13 cellular contexts compared by ENCODE assay signal in the genomic region with DNA sequence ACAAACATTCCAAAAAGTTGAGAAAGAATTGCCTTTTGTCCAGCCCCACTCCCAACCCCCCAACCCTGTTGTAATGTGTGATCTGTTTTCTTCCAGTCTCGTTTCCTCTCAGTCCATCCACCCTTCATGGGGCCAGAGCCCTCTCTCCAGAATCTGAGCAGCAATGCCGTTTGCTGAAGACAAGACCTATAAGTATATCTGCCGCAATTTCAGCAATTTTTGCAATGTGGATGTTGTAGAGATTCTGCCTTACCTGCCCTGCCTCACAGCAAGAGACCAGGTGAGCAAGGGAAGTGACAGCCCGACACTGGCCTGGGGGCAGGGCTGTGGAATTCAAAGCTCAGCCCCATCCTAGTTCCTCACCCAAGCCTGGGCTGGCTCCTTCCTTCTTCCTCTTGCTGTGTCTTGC. TPM values are rescaled to one million over a fixed set of nuclear protein-coding genes. Genes with fewer than 3 reads are reported as not detected.
A peak's percentile ranks its signal among the peaks of the same experiment; 100 is the strongest.
DNase-seq lines count a peak whose midpoint lies in the region; ATAC-seq, FAIRE-seq and TF ChIP-seq lines count a peak whose summit lies in the region.
"Had no signal": no experiment of that assay in that cellular context is flagged by ENCODE, and none has a peak within 500 bp of the region (broad histone marks: within the 10 kb centered on the region; RNA-seq: fewer than 3 reads in every experiment).

No MANE protein-coding gene starts in this region.

- CTCF ChIA-PET in Panc1 (lab: Charles Lee) = interaction anchor here (0.6 to 1.3 kb wide), 7 partner anchors 12 to 76 kb away, joined by 3 to 9 read pairs (median 7); a partner anchor contains a TSS

- peaks cover 17% of the 10 kb centered on the region for H3K36me3 Mint-ChIP-seq in activated naive CD8-positive, alpha-beta T cell treated with anti-CD3 and anti-CD28 coated beads, Interleukin-2, amount 10 ng/mL, durations not matched to agents 7 days and 5 days
- H3K36me3 Mint-ChIP-seq in activated naive CD8-positive, alpha-beta T cell treated with anti-CD3 and anti-CD28 coated beads for 36 hours = peaks cover 11% of the 10 kb centered on the region
- H3K36me3 Mint-ChIP-seq in stimulated activated effector memory CD8-positive, alpha-beta T cell treated with anti-CD3 and anti-CD28 coated beads, Interleukin-12 subunit alpha, Interleukin-12 subunit beta, amount 100 ng/mL, for 72 hours = peaks cover 72% of the 10 kb centered on the region

- H3K4me1 ChIP-seq in Panc1 (ENCODE audit: control insufficient read depth, insufficient read depth, low read length) = no peaks in the 10 kb centered on the region; the same call in 1 of the 2 replicates
- H3K4me1 ChIP-seq: testis had no signal

- DNase-seq in activated naive CD8-positive, alpha-beta T cell treated with anti-CD3 and anti-CD28 coated beads, Interleukin-2, amount 10 ng/mL, durations not matched to agents 7 days and 5 days = no peak
- DNase-seq in activated naive CD8-positive, alpha-beta T cell treated with anti-CD3 and anti-CD28 coated beads for 36 hours = no peak
- DNase-seq in Panc1 (ENCODE audit: low read depth, low spot score) = no peak
- no peak for DNase-seq in stimulated activated effector memory CD8-positive, alpha-beta T cell treated with anti-CD3 and anti-CD28 coated beads, Interleukin-12 subunit alpha, Interleukin-12 subunit beta, amount 100 ng/mL, for 72 hours (ENCODE audit: low spot score in 2 of 2)
- DNase-seq in GM19239 (ENCODE audit: insufficient read length, low spot score) = no peak
- no peak for DNase-seq in middle frontal gyrus (ENCODE audit: extremely low spot score, low spot score)
- no peak for DNase-seq in mucosa of gallbladder (ENCODE audit: low spot score)
- DNase-seq: activated gamma-delta T cell had no signal

- H3K27ac Mint-ChIP-seq in activated naive CD8-positive, alpha-beta T cell treated with anti-CD3 and anti-CD28 coated beads, Interleukin-2, amount 10 ng/mL, durations not matched to agents 7 days and 5 days = peak overlapping the region; percentile 3
- H3K27ac Mint-ChIP-seq in activated naive CD8-positive, alpha-beta T cell treated with anti-CD3 and anti-CD28 coated beads for 36 hours = no peak overlapping the region
- no peak overlapping the region for H3K27ac Mint-ChIP-seq in stimulated activated effector memory CD8-positive, alpha-beta T cell treated with anti-CD3 and anti-CD28 coated beads, Interleukin-12 subunit alpha, Interleukin-12 subunit beta, amount 100 ng/mL, for 72 hours

- no peaks in the 10 kb centered on the region for H3K27me3 ChIP-seq in Panc1 (ENCODE audit: control insufficient read depth, insufficient read depth, low read length)
- H3K27me3 ChIP-seq: body of pancreas, MG63, testis had no signal

- no peak overlapping the region for H3K27ac ChIP-seq in Panc1 (ENCODE audit: low read length)
- H3K27ac ChIP-seq: testis had no signal

- no peaks in the 10 kb centered on the region for H3K27me3 Mint-ChIP-seq in activated naive CD8-positive, alpha-beta T cell treated with anti-CD3 and anti-CD28 coated beads, Interleukin-2, amount 10 ng/mL, durations not matched to agents 7 days and 5 days
- H3K27me3 Mint-ChIP-seq in activated naive CD8-positive, alpha-beta T cell treated with anti-CD3 and anti-CD28 coated beads for 36 hours = no peaks in the 10 kb centered on the region
- H3K27me3 Mint-ChIP-seq: naive thymus-derived CD8-positive, alpha-beta T cell had no signal

- intact Hi-C loops in Panc1 (cut with micrococcal nuclease; ENCODE audit: unreplicated experiment) = no loop called here

- TF ChIP-seq CTCF in Panc1 (IDR thresholded peaks at IDR 0.05) = no peak

- peaks cover 8% of the 10 kb centered on the region for H3K4me1 Mint-ChIP-seq in activated naive CD8-positive, alpha-beta T cell treated with anti-CD3 and anti-CD28 coated beads, Interleukin-2, amount 10 ng/mL, durations not matched to agents 7 days and 5 days
- peaks cover 4% of the 10 kb centered on the region for H3K4me1 Mint-ChIP-seq in activated naive CD8-positive, alpha-beta T cell treated with anti-CD3 and anti-CD28 coated beads for 36 hours
- peaks cover 19% of the 10 kb centered on the region for H3K4me1 Mint-ChIP-seq in stimulated activated effector memory CD8-positive, alpha-beta T cell treated with anti-CD3 and anti-CD28 coated beads, Interleukin-12 subunit alpha, Interleukin-12 subunit beta, amount 100 ng/mL, for 72 hours

- H3K9me3 ChIP-seq in Panc1 (ENCODE audit: control insufficient read depth, insufficient read depth, low read depth, low read length) = no peaks in the 10 kb centered on the region
- H3K9me3 ChIP-seq: body of pancreas, MG63, testis had no signal

- ATAC-seq in activated naive CD8-positive, alpha-beta T cell treated with anti-CD3 and anti-CD28 coated beads, Interleukin-2, amount 10 ng/mL, durations not matched to agents 7 days and 5 days (ENCODE audit: low read depth) = no peak
- ATAC-seq in Panc1 (peak; percentile 69), esophagus mucosa (peak; percentile 85)
- ATAC-seq in stimulated activated effector memory CD8-positive, alpha-beta T cell treated with anti-CD3 and anti-CD28 coated beads, Interleukin-12 subunit alpha, Interleukin-12 subunit beta, amount 100 ng/mL, for 72 hours = peak; percentile 16

- H3K4me3 ChIP-seq in Panc1 (ENCODE audit: low read depth in 2 of 2, low read length in 2 of 2) = no peak overlapping the region
- H3K4me3 ChIP-seq: body of pancreas, MG63, testis had no signal

- in situ Hi-C loops in Panc1 (cut with HindIII; ENCODE audit: low pct_unique_long_range_greater_than_20kb, low sequenced_read_pairs) = no loop called here

- no peaks in the 10 kb centered on the region for H3K36me3 ChIP-seq in Panc1 (ENCODE audit: control insufficient read depth, insufficient read depth, low read length)

- no peak overlapping the region for H3K4me3 Mint-ChIP-seq in activated naive CD8-positive, alpha-beta T cell treated with anti-CD3 and anti-CD28 coated beads, Interleukin-2, amount 10 ng/mL, durations not matched to agents 7 days and 5 days
- H3K4me3 Mint-ChIP-seq in activated naive CD8-positive, alpha-beta T cell treated with anti-CD3 and anti-CD28 coated beads for 36 hours = no peak overlapping the region
- H3K4me3 Mint-ChIP-seq in stimulated activated effector memory CD8-positive, alpha-beta T cell treated with anti-CD3 and anti-CD28 coated beads, Interleukin-12 subunit alpha, Interleukin-12 subunit beta, amount 100 ng/mL, for 72 hours = no peak overlapping the region
- H3K4me3 Mint-ChIP-seq: naive thymus-derived CD8-positive, alpha-beta T cell had no signal

- POLR2A ChIA-PET in activated naive CD8-positive, alpha-beta T cell treated with anti-CD3 and anti-CD28 coated beads, Interleukin-2, amount 10 ng/mL, durations not matched to agents 7 days and 5 days (lab: Charles Lee) = interaction anchor here (0.9 to 1.5 kb wide), 3 partner anchors 34 to 104 kb away, joined by 3 to 8 read pairs (median 5); a partner anchor contains a TSS
- POLR2A ChIA-PET in Panc1 (lab: Charles Lee) = interaction anchor here (0.7 kb wide), 1 partner anchor 17 kb away, joined by 6 read pairs; no protein-coding TSS in a partner anchor

- no TSS peak for BruUV-seq in Panc1 (replicated peaks; lab: Mats Ljungman, UMichigan)

- H3K9me3 Mint-ChIP-seq in activated naive CD8-positive, alpha-beta T cell treated with anti-CD3 and anti-CD28 coated beads, Interleukin-2, amount 10 ng/mL, durations not matched to agents 7 days and 5 days = no peaks in the 10 kb centered on the region
- no peaks in the 10 kb centered on the region for H3K9me3 Mint-ChIP-seq in activated naive CD8-positive, alpha-beta T cell treated with anti-CD3 and anti-CD28 coated beads for 36 hours
- no peaks in the 10 kb centered on the region for H3K9me3 Mint-ChIP-seq in stimulated activated effector memory CD8-positive, alpha-beta T cell treated with anti-CD3 and anti-CD28 coated beads, Interleukin-12 subunit alpha, Interleukin-12 subunit beta, amount 100 ng/mL, for 72 hours
- H3K9me3 Mint-ChIP-seq: naive thymus-derived CD8-positive, alpha-beta T cell had no signal

- FAIRE-seq in GM19239 (lab: Jason Lieb, UNC) = no peak

RNA-seq across cellular contexts. Expression of a gene that starts 7.8 kb away (rescaled TPM):
- total RNA-seq in activated naive CD8-positive, alpha-beta T cell treated with anti-CD3 and anti-CD28 coated beads, Interleukin-2, amount 10 ng/mL, durations not matched to agents 7 days and 5 days = 10 to 100 TPM; 36.3 to 36.8 TPM
- 10 to 100 TPM; 21.2 to 21.6 TPM for total RNA-seq in activated naive CD8-positive, alpha-beta T cell treated with anti-CD3 and anti-CD28 coated beads for 36 hours
- total RNA-seq in Panc1 (2021; ENCODE audit: unreplicated experiment) (32.3 TPM), esophagus mucosa (18.8 TPM), mucosa of gallbladder (44.9 TPM)
- polyA plus RNA-seq in Panc1 (2012; ENCODE audit: insufficient read length) = 17.9 TPM

RNA-seq across cellular contexts. Expression of a gene that starts 34.1 kb away (rescaled TPM):
- total RNA-seq in activated naive CD8-positive, alpha-beta T cell treated with anti-CD3 and anti-CD28 coated beads, Interleukin-2, amount 10 ng/mL, durations not matched to agents 7 days and 5 days = 10 to 100 TPM; 11.1 to 12.5 TPM
- 10 to 100 TPM; 11.1 to 11.7 TPM for total RNA-seq in activated naive CD8-positive, alpha-beta T cell treated with anti-CD3 and anti-CD28 coated beads for 36 hours
- total RNA-seq in Panc1 (2021; ENCODE audit: unreplicated experiment) (23.1 TPM), esophagus mucosa (10.7 TPM), mucosa of gallbladder (16.2 TPM)
- polyA plus RNA-seq in Panc1 (2012; ENCODE audit: insufficient read length) = 28.9 TPM

RNA-seq across cellular contexts. Expression of a gene that starts 34.7 kb away (rescaled TPM):
- total RNA-seq in activated naive CD8-positive, alpha-beta T cell treated with anti-CD3 and anti-CD28 coated beads, Interleukin-2, amount 10 ng/mL, durations not matched to agents 7 days and 5 days = 10 to 100 TPM; 76.6 to 80.1 TPM
- total RNA-seq in activated naive CD8-positive, alpha-beta T cell treated with anti-CD3 and anti-CD28 coated beads for 36 hours = 10 to 100 TPM; 50.0 to 50.7 TPM
- total RNA-seq in Panc1 (2021; ENCODE audit: unreplicated experiment) (40.9 TPM), esophagus mucosa (26.2 TPM), mucosa of gallbladder (32.5 TPM)
- 25.0 TPM for polyA plus RNA-seq in Panc1 (2012; ENCODE audit: insufficient read length)

RNA-seq across cellular contexts. Expression of a gene that starts 58.4 kb away (rescaled TPM):
- 100 to 1,000 TPM; 263 to 264 TPM for total RNA-seq in activated naive CD8-positive, alpha-beta T cell treated with anti-CD3 and anti-CD28 coated beads, Interleukin-2, amount 10 ng/mL, durations not matched to agents 7 days and 5 days
- total RNA-seq in activated naive CD8-positive, alpha-beta T cell treated with anti-CD3 and anti-CD28 coated beads for 36 hours = 10 to 100 TPM; 54.6 to 60.9 TPM
- total RNA-seq in Panc1 (2021; ENCODE audit: unreplicated experiment) (170 TPM), esophagus mucosa (42.5 TPM), mucosa of gallbladder (38.9 TPM)
- polyA plus RNA-seq in Panc1 (2012; ENCODE audit: insufficient read length) = 140 TPM
